ENCODE assay signal across 8 cellular contexts in genomic region chr19:33080761-33081681, GRCh38. TPM values are rescaled to one million over a fixed set of nuclear protein-coding genes. Genes with fewer than 3 reads are reported as not detected.
A peak's percentile ranks its signal among the peaks of the same experiment; 100 is the strongest.
DNase-seq lines count a peak whose midpoint lies in the region; ATAC-seq and TF ChIP-seq lines count a peak whose summit lies in the region.

A gene with protein sequence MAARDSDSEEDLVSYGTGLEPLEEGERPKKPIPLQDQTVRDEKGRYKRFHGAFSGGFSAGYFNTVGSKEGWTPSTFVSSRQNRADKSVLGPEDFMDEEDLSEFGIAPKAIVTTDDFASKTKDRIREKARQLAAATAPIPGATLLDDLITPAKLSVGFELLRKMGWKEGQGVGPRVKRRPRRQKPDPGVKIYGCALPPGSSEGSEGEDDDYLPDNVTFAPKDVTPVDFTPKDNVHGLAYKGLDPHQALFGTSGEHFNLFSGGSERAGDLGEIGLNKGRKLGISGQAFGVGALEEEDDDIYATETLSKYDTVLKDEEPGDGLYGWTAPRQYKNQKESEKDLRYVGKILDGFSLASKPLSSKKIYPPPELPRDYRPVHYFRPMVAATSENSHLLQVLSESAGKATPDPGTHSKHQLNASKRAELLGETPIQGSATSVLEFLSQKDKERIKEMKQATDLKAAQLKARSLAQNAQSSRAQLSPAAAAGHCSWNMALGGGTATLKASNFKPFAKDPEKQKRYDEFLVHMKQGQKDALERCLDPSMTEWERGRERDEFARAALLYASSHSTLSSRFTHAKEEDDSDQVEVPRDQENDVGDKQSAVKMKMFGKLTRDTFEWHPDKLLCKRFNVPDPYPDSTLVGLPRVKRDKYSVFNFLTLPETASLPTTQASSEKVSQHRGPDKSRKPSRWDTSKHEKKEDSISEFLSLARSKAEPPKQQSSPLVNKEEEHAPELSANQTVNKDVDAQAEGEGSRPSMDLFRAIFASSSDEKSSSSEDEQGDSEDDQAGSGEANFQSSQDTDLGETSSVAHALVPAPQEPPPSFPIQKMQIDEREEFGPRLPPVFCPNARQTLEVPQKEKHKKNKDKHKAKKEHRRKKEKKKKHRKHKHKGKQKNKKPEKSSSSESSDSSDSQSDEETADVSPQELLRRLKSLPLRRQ (plus strand): TSS chr19:33081181. CDS start chr19:33081194, 13 bp downstream.

- no peaks in the 10 kb centered on the region for H3K9me3 ChIP-seq in KOPT-K1 (ENCODE audit: insufficient read depth, low read length, poor library complexity, severe bottlenecking)

- peaks cover 24% of the 10 kb centered on the region for H3K4me1 Mint-ChIP-seq in activated T-helper 2 cell treated with anti-CD3 and anti-CD28 coated beads, Interferon-gamma antibody, Interleukin-2, Interleukin-4, amounts not matched to agents 10 μg/mL and 5 μg/mL and 100 μg/mL, durations not matched to agents 14 hours and 24 hours and 36 hours (ENCODE audit: low read depth)
- H3K4me1 Mint-ChIP-seq in natural killer cell treated with Interleukin-12 subunit alpha and Interleukin-12 subunit beta and Interleukin-15 and Interleukin-18, amount 100 ng/mL, for 72 hours (ENCODE audit: low read depth in 2 of 2): peaks cover 14 to 16% of the 10 kb centered on the region in 2 donors

- H3K36me3 ChIP-seq in KOPT-K1 (ENCODE audit: insufficient read depth, low read length): no peaks in the 10 kb centered on the region

- peak within 1 kb of the TSS; percentile 95 for H3K27ac Mint-ChIP-seq in activated T-helper 2 cell treated with anti-CD3 and anti-CD28 coated beads, Interferon-gamma antibody, Interleukin-2, Interleukin-4, amounts not matched to agents 10 μg/mL and 5 μg/mL and 100 μg/mL, durations not matched to agents 14 hours and 24 hours and 36 hours
- H3K27ac Mint-ChIP-seq in natural killer cell treated with Interleukin-12 subunit alpha and Interleukin-12 subunit beta and Interleukin-15 and Interleukin-18, amount 100 ng/mL, for 72 hours: peak within 1 kb of the TSS; percentile 89 to 98

- peak within 1 kb of the TSS; percentile 70 for H3K4me3 ChIP-seq in fibroblast of pulmonary artery (replicated peaks; ENCODE audit: low read depth, low read length)

- TF ChIP-seq CTCF in RWPE1 (conservative IDR thresholded peaks at IDR 0.05; ENCODE audit: low read depth) (no peak), fibroblast of pulmonary artery (IDR thresholded peaks at IDR 0.05; ENCODE audit: low read length, missing control alignments) (no peak)

- H3K27ac ChIP-seq in KOPT-K1 (ENCODE audit: low read depth, low read length, poor library complexity, severe bottlenecking) (peak within 1 kb of the TSS; percentile 77), RWPE1 (peak within 1 kb of the TSS; percentile 80)

- POLR2A ChIA-PET in RWPE1 (lab: Yijun Ruan, JAX; ENCODE audit: low non-redundant PET): no interaction called here

- peaks cover 5% of the 10 kb centered on the region for H3K36me3 Mint-ChIP-seq in activated T-helper 2 cell treated with anti-CD3 and anti-CD28 coated beads, Interferon-gamma antibody, Interleukin-2, Interleukin-4, amounts not matched to agents 10 μg/mL and 5 μg/mL and 100 μg/mL, durations not matched to agents 14 hours and 24 hours and 36 hours (ENCODE audit: low read depth)
- peaks cover 5% of the 10 kb centered on the region for H3K36me3 Mint-ChIP-seq in natural killer cell treated with Interleukin-12 subunit alpha and Interleukin-12 subunit beta and Interleukin-15 and Interleukin-18, amount 100 ng/mL, for 72 hours

- CTCF ChIA-PET in RWPE1 (lab: Yijun Ruan, JAX): no interaction called here

- H3K9me3 Mint-ChIP-seq in activated T-helper 2 cell treated with anti-CD3 and anti-CD28 coated beads, Interferon-gamma antibody, Interleukin-2, Interleukin-4, amounts not matched to agents 10 μg/mL and 5 μg/mL and 100 μg/mL, durations not matched to agents 14 hours and 24 hours and 36 hours: no peaks in the 10 kb centered on the region
- H3K9me3 Mint-ChIP-seq in natural killer cell treated with Interleukin-12 subunit alpha and Interleukin-12 subunit beta and Interleukin-15 and Interleukin-18, amount 100 ng/mL, for 72 hours: no peaks in the 10 kb centered on the region

- H3K27me3 Mint-ChIP-seq in activated T-helper 2 cell treated with anti-CD3 and anti-CD28 coated beads, Interferon-gamma antibody, Interleukin-2, Interleukin-4, amounts not matched to agents 10 μg/mL and 5 μg/mL and 100 μg/mL, durations not matched to agents 14 hours and 24 hours and 36 hours (ENCODE audit: low read depth): no peaks in the 10 kb centered on the region
- no peaks in the 10 kb centered on the region for H3K27me3 Mint-ChIP-seq in natural killer cell treated with Interleukin-12 subunit alpha and Interleukin-12 subunit beta and Interleukin-15 and Interleukin-18, amount 100 ng/mL, for 72 hours

- DNase-seq in DMS79 treated with DMSO at 0.1 percent for 48 hours (lab: John Stamatoyannopoulos, UW) (peak; percentile 81), RWPE1 (ENCODE audit: low spot score) (peak; percentile 86), fibroblast of pulmonary artery (ENCODE audit: low read depth) (peak; percentile 83)
- peak; percentile 83 for DNase-seq in activated T-helper 2 cell treated with anti-CD3 and anti-CD28 coated beads, Interferon-gamma antibody, Interleukin-2, Interleukin-4, amounts not matched to agents 10 μg/mL and 5 μg/mL and 100 μg/mL, durations not matched to agents 14 hours and 24 hours and 36 hours (ENCODE audit: low spot score)
- DNase-seq in natural killer cell treated with Interleukin-12 subunit alpha and Interleukin-12 subunit beta and Interleukin-15 and Interleukin-18, amount 100 ng/mL, for 72 hours (ENCODE audit: low spot score): peak; percentile 89
- peak; percentile 85 for DNase-seq in stimulated activated naive CD4-positive, alpha-beta T cell treated with Interleukin-2 at 50 U/mL for 16 hours (lab: John Stamatoyannopoulos, UW)

- intact Hi-C loops in activated T-helper 2 cell treated with anti-CD3 and anti-CD28 coated beads, Interferon-gamma antibody, Interleukin-2, Interleukin-4, amounts not matched to agents 10 μg/mL and 5 μg/mL and 100 μg/mL, durations not matched to agents 14 hours and 24 hours and 36 hours (cut with micrococcal nuclease): no loop called here

- peak within 1 kb of the TSS; percentile 97 for H3K4me3 Mint-ChIP-seq in activated T-helper 2 cell treated with anti-CD3 and anti-CD28 coated beads, Interferon-gamma antibody, Interleukin-2, Interleukin-4, amounts not matched to agents 10 μg/mL and 5 μg/mL and 100 μg/mL, durations not matched to agents 14 hours and 24 hours and 36 hours (ENCODE audit: low read depth)
- peak within 1 kb of the TSS; percentile 98 for H3K4me3 Mint-ChIP-seq in natural killer cell treated with Interleukin-12 subunit alpha and Interleukin-12 subunit beta and Interleukin-15 and Interleukin-18, amount 100 ng/mL, for 72 hours

- ATAC-seq in GM21737 (IDR thresholded peaks at IDR 0.05; ENCODE audit: unreplicated experiment): peak; percentile 94
- ATAC-seq in natural killer cell treated with Interleukin-12 subunit alpha and Interleukin-12 subunit beta and Interleukin-15 and Interleukin-18, amount 100 ng/mL, for 72 hours: peak; percentile 97

RNA-seq across cellular contexts. Expression of the gene that starts here (rescaled TPM):
- 11.9 and 13.1 TPM in 2 replicates for total RNA-seq in activated T-helper 2 cell treated with anti-CD3 and anti-CD28 coated beads, Interferon-gamma antibody, Interleukin-2, Interleukin-4, amounts not matched to agents 10 μg/mL and 5 μg/mL and 100 μg/mL, durations not matched to agents 14 hours and 24 hours and 36 hours
- 10 to 100 TPM; 12.6 to 16.0 TPM for total RNA-seq in natural killer cell treated with Interleukin-12 subunit alpha and Interleukin-12 subunit beta and Interleukin-15 and Interleukin-18, amount 100 ng/mL, for 72 hours

Comparison
In these comparisons a context has a peak if more than half of its experiments do, and no peak if none do; other contexts are left out.
1. Peak in every context shown above with its lines: DNase-seq, ATAC-seq, H3K4me3 ChIP-seq and H3K27ac ChIP-seq.